Comparison of ENCODE assay signal across 14 cellular contexts in genomic region chr16:70455910-70456309, GRCh38. TPM values are rescaled to one million over a fixed set of nuclear protein-coding genes. Genes with fewer than 3 reads are reported as not detected.
A peak's percentile ranks its signal among the peaks of the same experiment; 100 is the strongest.
DNase-seq lines count a peak whose midpoint lies in the region; ATAC-seq and TF ChIP-seq lines count a peak whose summit lies in the region.
"Had no signal": no experiment of that assay in that cellular context is flagged by ENCODE, and none has a peak within 500 bp of the region (broad histone marks: within the 10 kb centered on the region; RNA-seq: fewer than 3 reads in every experiment).

No MANE protein-coding gene starts in this region.

- no peak overlapping the region for H3K4me3 ChIP-seq in GM06990 (replicated peaks; ENCODE audit: low read depth, low read length)

- H3K4me3 Mint-ChIP-seq in activated CD4-positive, alpha-beta T cell treated with anti-CD3 and anti-CD28 coated beads for 36 hours, result peak overlapping the region; percentile 85
- H3K4me3 Mint-ChIP-seq in activated T-helper 1 cell treated with anti-CD3 and anti-CD28 coated beads, Interleukin-12 subunit alpha, Interleukin-12 subunit beta, Interleukin-2, Interleukin-4 antibody, amounts not matched to agents 30 ng/mL and 10 ng/mL and 1 ng/mL, durations not matched to agents 14 hours and 24 hours and 36 hours, result peak overlapping the region; percentile 91
- peak overlapping the region in 7 of 8 donors; percentile 90 to 96 (median 93) for H3K4me3 Mint-ChIP-seq in naive B cell

- ATAC-seq in activated CD4-positive, alpha-beta T cell treated with anti-CD3 and anti-CD28 coated beads for 36 hours, result no peak
- ATAC-seq in naive B cell (ENCODE audit: low read depth in 2 of 2) (no peak), foreskin keratinocyte (no peak)

- no peaks in the 10 kb centered on the region for H3K9me3 Mint-ChIP-seq in activated CD4-positive, alpha-beta T cell treated with anti-CD3 and anti-CD28 coated beads for 36 hours (ENCODE audit: low read depth)
- no peaks in the 10 kb centered on the region for H3K9me3 Mint-ChIP-seq in activated T-helper 1 cell treated with anti-CD3 and anti-CD28 coated beads, Interleukin-12 subunit alpha, Interleukin-12 subunit beta, Interleukin-2, Interleukin-4 antibody, amounts not matched to agents 30 ng/mL and 10 ng/mL and 1 ng/mL, durations not matched to agents 14 hours and 24 hours and 36 hours
- no peaks in the 10 kb centered on the region for H3K9me3 Mint-ChIP-seq in naive B cell

- peak; percentile 5 for TF ChIP-seq CTCF in GM06990 (IDR thresholded peaks at IDR 0.05; ENCODE audit: insufficient read depth, low read length, poor library complexity, severe bottlenecking)
- no peak for TF ChIP-seq CTCF in foreskin keratinocyte (conservative IDR thresholded peaks at IDR 0.05)

- no peak for DNase-seq in activated CD4-positive, alpha-beta T cell treated with anti-CD3 and anti-CD28 coated beads for 36 hours
- DNase-seq in activated CD4-positive, alpha-beta T cell treated with anti-CD3 and anti-CD28 coated beads, Interleukin-2, amount 50 U/mL, for 4 hours, result no peak
- no peak for DNase-seq in GM06990 (ENCODE audit: extremely low read depth, insufficient read length)
- no peak for DNase-seq in activated T-helper 1 cell treated with anti-CD3 and anti-CD28 coated beads, Interleukin-12 subunit alpha, Interleukin-12 subunit beta, Interleukin-2, Interleukin-4 antibody, amounts not matched to agents 30 ng/mL and 10 ng/mL and 1 ng/mL, durations not matched to agents 14 hours and 24 hours and 36 hours (ENCODE audit: low spot score)
- no peak for DNase-seq in naive B cell
- no peak for DNase-seq in NCI-H69 (lab: John Stamatoyannopoulos, UW)
- DNase-seq in ureter (ENCODE audit: low spot score), result no peak
- DNase-seq in foreskin keratinocyte, result no peak
- DNase-seq: ACHN; amniotic stem cell; Caco-2; NCI-H1436; stimulated activated CD4-positive, alpha-beta T cell treated with anti-CD3 and anti-CD28 coated beads, Interleukin-1b, Interleukin-23, amount 100 ng/mL, for 48 hours; testis had no signal

- no peaks in the 10 kb centered on the region for H3K36me3 Mint-ChIP-seq in activated CD4-positive, alpha-beta T cell treated with anti-CD3 and anti-CD28 coated beads for 36 hours (ENCODE audit: low read depth)
- no peaks in the 10 kb centered on the region for H3K36me3 Mint-ChIP-seq in activated T-helper 1 cell treated with anti-CD3 and anti-CD28 coated beads, Interleukin-12 subunit alpha, Interleukin-12 subunit beta, Interleukin-2, Interleukin-4 antibody, amounts not matched to agents 30 ng/mL and 10 ng/mL and 1 ng/mL, durations not matched to agents 14 hours and 24 hours and 36 hours (ENCODE audit: low read depth)
- no peaks in the 10 kb centered on the region for H3K36me3 Mint-ChIP-seq in naive B cell

- H3K4me1 Mint-ChIP-seq in activated CD4-positive, alpha-beta T cell treated with anti-CD3 and anti-CD28 coated beads for 36 hours, result peaks cover 17% of the 10 kb centered on the region
- peaks cover 15% of the 10 kb centered on the region for H3K4me1 Mint-ChIP-seq in activated T-helper 1 cell treated with anti-CD3 and anti-CD28 coated beads, Interleukin-12 subunit alpha, Interleukin-12 subunit beta, Interleukin-2, Interleukin-4 antibody, amounts not matched to agents 30 ng/mL and 10 ng/mL and 1 ng/mL, durations not matched to agents 14 hours and 24 hours and 36 hours (ENCODE audit: low read depth)
- H3K4me1 Mint-ChIP-seq in naive B cell, result peaks cover 5 to 30% (median 12%) of the 10 kb centered on the region in 3 donors

- no peak overlapping the region for H3K27ac ChIP-seq in foreskin keratinocyte
- H3K27ac ChIP-seq: testis had no signal

- POLR2A ChIA-PET in activated CD4-positive, alpha-beta T cell treated with anti-CD3 and anti-CD28 coated beads for 36 hours (lab: Charles Lee), result interaction anchor here (1.0 kb wide), 1 partner anchor 17 kb away, joined by 3 read pairs; the partner anchor contains the start of gene ST3GAL2

- no peaks in the 10 kb centered on the region for H3K4me1 ChIP-seq in foreskin keratinocyte

- intact Hi-C loops in activated CD4-positive, alpha-beta T cell treated with anti-CD3 and anti-CD28 coated beads for 36 hours (cut with DNase I, micrococcal nuclease), result loop anchor here in 1 of 2 experiments (2.0 kb wide), 1 partner anchor 345 kb away; the partner anchor contains the start of gene VAC14
- intact Hi-C loops in activated T-helper 1 cell treated with anti-CD3 and anti-CD28 coated beads, Interleukin-12 subunit alpha, Interleukin-12 subunit beta, Interleukin-2, Interleukin-4 antibody, amounts not matched to agents 30 ng/mL and 10 ng/mL and 1 ng/mL, durations not matched to agents 14 hours and 24 hours and 36 hours (cut with micrococcal nuclease), result no loop called here

- H3K36me3 ChIP-seq in GM06990 (ENCODE audit: control insufficient read depth, insufficient read depth, low read length), result no peaks in the 10 kb centered on the region

- H3K27me3 Mint-ChIP-seq in activated CD4-positive, alpha-beta T cell treated with anti-CD3 and anti-CD28 coated beads for 36 hours, result no peaks in the 10 kb centered on the region
- no peaks in the 10 kb centered on the region for H3K27me3 Mint-ChIP-seq in activated T-helper 1 cell treated with anti-CD3 and anti-CD28 coated beads, Interleukin-12 subunit alpha, Interleukin-12 subunit beta, Interleukin-2, Interleukin-4 antibody, amounts not matched to agents 30 ng/mL and 10 ng/mL and 1 ng/mL, durations not matched to agents 14 hours and 24 hours and 36 hours (ENCODE audit: insufficient read depth)
- peaks cover 0 to 4% (median 0%) of the 10 kb centered on the region in 3 donors for H3K27me3 Mint-ChIP-seq in naive B cell

- CTCF ChIA-PET in activated CD4-positive, alpha-beta T cell treated with anti-CD3 and anti-CD28 coated beads for 36 hours (lab: Charles Lee), result interaction anchor here (0.8 kb wide), 2 partner anchors 53 to 92 kb away, joined by 3 read pairs; no protein-coding TSS in a partner anchor

- H3K27ac Mint-ChIP-seq in activated CD4-positive, alpha-beta T cell treated with anti-CD3 and anti-CD28 coated beads for 36 hours, result no peak overlapping the region
- no peak overlapping the region for H3K27ac Mint-ChIP-seq in activated T-helper 1 cell treated with anti-CD3 and anti-CD28 coated beads, Interleukin-12 subunit alpha, Interleukin-12 subunit beta, Interleukin-2, Interleukin-4 antibody, amounts not matched to agents 30 ng/mL and 10 ng/mL and 1 ng/mL, durations not matched to agents 14 hours and 24 hours and 36 hours
- H3K27ac Mint-ChIP-seq in naive B cell, result peak overlapping the region in 2 of 6 donors; percentile 92 to 93

- H3K27me3 ChIP-seq in GM06990 (replicated peaks; ENCODE audit: control insufficient read depth, insufficient read depth, low read length) (no peaks in the 10 kb centered on the region), foreskin keratinocyte (no peaks in the 10 kb centered on the region)
- H3K27me3 ChIP-seq: testis had no signal

RNA-seq across cellular contexts. Expression of gene FCSK, which starts 1.5 kb away (rescaled TPM):
- 10 to 100 TPM; 10.3 to 13.4 TPM for total RNA-seq in activated CD4-positive, alpha-beta T cell treated with anti-CD3 and anti-CD28 coated beads for 36 hours
- 19.7 and 21.0 TPM in 2 replicates for total RNA-seq in activated T-helper 1 cell treated with anti-CD3 and anti-CD28 coated beads, Interleukin-12 subunit alpha, Interleukin-12 subunit beta, Interleukin-2, Interleukin-4 antibody, amounts not matched to agents 30 ng/mL and 10 ng/mL and 1 ng/mL, durations not matched to agents 14 hours and 24 hours and 36 hours
- 1 to 10 TPM; 2.5 to 5.8 (median 4.7) TPM for polyA plus RNA-seq in naive B cell (ENCODE audit: low read depth in 6 of 6)
- 29.7 TPM for total RNA-seq in ureter
- total RNA-seq in foreskin keratinocyte, result 7.6 and 8.4 TPM in 2 replicates
- 5.7 and 6.2 TPM in 2 replicates for polyA plus RNA-seq in foreskin keratinocyte

RNA-seq across cellular contexts. Expression of gene ST3GAL2, which starts 17.0 kb away (rescaled TPM):
- total RNA-seq in activated CD4-positive, alpha-beta T cell treated with anti-CD3 and anti-CD28 coated beads for 36 hours, result 10 to 100 TPM; 14.8 to 16.6 TPM
- total RNA-seq in activated T-helper 1 cell treated with anti-CD3 and anti-CD28 coated beads, Interleukin-12 subunit alpha, Interleukin-12 subunit beta, Interleukin-2, Interleukin-4 antibody, amounts not matched to agents 30 ng/mL and 10 ng/mL and 1 ng/mL, durations not matched to agents 14 hours and 24 hours and 36 hours, result 35.6 and 37.7 TPM in 2 replicates
- 10 to 100 TPM; 12.7 to 28.7 (median 22.3) TPM for polyA plus RNA-seq in naive B cell (ENCODE audit: low read depth in 6 of 6)
- total RNA-seq in ureter, result 28.9 TPM
- total RNA-seq in foreskin keratinocyte, result 12.3 and 12.5 TPM in 2 replicates
- 6.7 and 6.9 TPM in 2 replicates for polyA plus RNA-seq in foreskin keratinocyte
